In genomic region chr19:40147693-40148347, GRCh38 we compare ENCODE assay signal across 8 cellular contexts. TPM values are rescaled to one million over a fixed set of nuclear protein-coding genes. Genes with fewer than 3 reads are reported as not detected.
A peak's percentile ranks its signal among the peaks of the same experiment; 100 is the strongest.
DNase-seq lines count a peak whose midpoint lies in the region; ATAC-seq and TF ChIP-seq lines count a peak whose summit lies in the region.

No MANE protein-coding gene starts in this region.

- H3K4ac ChIP-seq in mesenchymal stem cell (ENCODE audit: low read depth in 1 of 2, low read length in 2 of 2): no peak overlapping the region

- H3K18ac ChIP-seq in mesenchymal stem cell (ENCODE audit: low read depth in 1 of 2, low read length in 2 of 2): peak overlapping the region in 1 of 2 experiments; percentile 60

- TSS peak; percentile 61 for BruUV-seq in Calu3 (replicated peaks; lab: Mats Ljungman, UMichigan)

- H3K4me1 Mint-ChIP-seq in Calu3 (ENCODE audit: low read depth, unreplicated experiment): peaks cover 10% of the 10 kb centered on the region

- H3K9ac ChIP-seq in mesenchymal stem cell (ENCODE audit: low read length): peak overlapping the region; percentile 92

- H2BK120ac ChIP-seq in mesenchymal stem cell (ENCODE audit: low read depth, low read length): no peak overlapping the region

- intact Hi-C loops in Calu3 (cut with micrococcal nuclease; ENCODE audit: unreplicated experiment): no loop called here

- no peak for ATAC-seq in GM21423 (IDR thresholded peaks at IDR 0.05; ENCODE audit: unreplicated experiment)
- ATAC-seq in HG03354 (IDR thresholded peaks at IDR 0.05; ENCODE audit: poor library complexity, severe bottlenecking, unreplicated experiment): no peak

- no peak overlapping the region for H4K91ac ChIP-seq in mesenchymal stem cell (ENCODE audit: low read length)

- no peak overlapping the region for H2AK5ac ChIP-seq in mesenchymal stem cell (ENCODE audit: low read length, severe bottlenecking)

- peaks cover 8% of the 10 kb centered on the region for H3K4me1 ChIP-seq in mesenchymal stem cell (ENCODE audit: control insufficient read depth, insufficient read depth, low read depth, low read length)

- no peak overlapping the region for H3K4me2 ChIP-seq in mesenchymal stem cell (ENCODE audit: low read length, poor library complexity, severe bottlenecking)

- no peaks in the 10 kb centered on the region for H3K9me3 ChIP-seq in mesenchymal stem cell (ENCODE audit: control insufficient read depth, low read length)

- H3K4me3 ChIP-seq in astrocyte of the spinal cord (ENCODE audit: low read depth, low read length) (no peak overlapping the region), mesenchymal stem cell (ENCODE audit: insufficient read depth in 1 of 2, low read depth in 1 of 2, low read length in 2 of 2) (peak overlapping the region in 1 of 2 experiments; percentile 87)

- DNase-seq in Calu3 (peak; percentile 25), M059J (ENCODE audit: low read depth) (peak; percentile 78), astrocyte of the spinal cord (ENCODE audit: low read depth, low spot score) (peak; percentile 70), mesenchymal stem cell (peak; percentile 79), ureter (ENCODE audit: low spot score) (no peak), NCI-H187 treated with DMSO at 0.1 percent for 48 hours (lab: John Stamatoyannopoulos, UW) (no peak)

- CTCF ChIA-PET in Calu3 (lab: Charles Lee): interaction anchor here (0.6 to 1.0 kb wide), 4 partner anchors 27 to 238 kb away, joined by 3 to 5 read pairs (median 4); no protein-coding TSS in a partner anchor

- peak overlapping the region; percentile 86 for H3K27ac Mint-ChIP-seq in Calu3 (ENCODE audit: unreplicated experiment)

- H3K9me3 Mint-ChIP-seq in Calu3 (ENCODE audit: low read depth, unreplicated experiment): no peaks in the 10 kb centered on the region

- WGBS in mesenchymal stem cell: 80% methylated on average over 21 of the region's 21 CpGs

- peak overlapping the region; percentile 82 for H2BK15ac ChIP-seq in mesenchymal stem cell (ENCODE audit: low read depth, poor library complexity, severe bottlenecking)

- H3K14ac ChIP-seq in mesenchymal stem cell (ENCODE audit: low read length in 2 of 2): no peak overlapping the region

- no peak overlapping the region for H4K8ac ChIP-seq in mesenchymal stem cell (ENCODE audit: low read length)

- no peaks in the 10 kb centered on the region for H3K79me1 ChIP-seq in mesenchymal stem cell (replicated peaks; ENCODE audit: low read length, poor library complexity, severe bottlenecking)

- H3K23ac ChIP-seq in mesenchymal stem cell (ENCODE audit: low read length in 2 of 2): no peak overlapping the region

- TF ChIP-seq CTCF in Calu3 (IDR thresholded peaks at IDR 0.05; ENCODE audit: unreplicated experiment): no peak
- TF ChIP-seq CTCF in astrocyte of the spinal cord (IDR thresholded peaks at IDR 0.05; ENCODE audit: low read depth, low read length): no peak

- peak overlapping the region; percentile 18 for H2AFZ ChIP-seq in mesenchymal stem cell (ENCODE audit: low read depth, low read length)

- in situ Hi-C loops in astrocyte of the spinal cord (cut with HindIII; ENCODE audit: low sequenced_read_pairs): no loop called here

- no peaks in the 10 kb centered on the region for H3K36me3 ChIP-seq in mesenchymal stem cell (ENCODE audit: control insufficient read depth in 1 of 2, insufficient read depth in 2 of 2, low read depth in 1 of 2, low read length in 2 of 2)

- H3K27me3 ChIP-seq in mesenchymal stem cell (ENCODE audit: control insufficient read depth in 1 of 2, insufficient read depth in 1 of 2, low read length in 2 of 2): no peaks in the 10 kb centered on the region

- no peak overlapping the region for H3K27ac ChIP-seq in mesenchymal stem cell (ENCODE audit: low read length, poor library complexity, severe bottlenecking)

- H2BK12ac ChIP-seq in mesenchymal stem cell (ENCODE audit: low read length in 2 of 2): peak overlapping the region; percentile 29 to 85

- H3K4me3 Mint-ChIP-seq in Calu3 (ENCODE audit: low read depth, unreplicated experiment): peak overlapping the region; percentile 64

- no peaks in the 10 kb centered on the region for H3K27me3 Mint-ChIP-seq in Calu3 (ENCODE audit: unreplicated experiment)

- no peak overlapping the region for H2BK5ac ChIP-seq in mesenchymal stem cell (ENCODE audit: low read depth, low read length, poor library complexity, severe bottlenecking)

- H3K36me3 Mint-ChIP-seq in Calu3 (ENCODE audit: insufficient read depth, unreplicated experiment): peaks cover 7% of the 10 kb centered on the region

RNA-seq across cellular contexts. Expression of gene MAP3K10, which starts 43.4 kb away (rescaled TPM):
- total RNA-seq in Calu3 (2022): 26.1 and 30.5 TPM in 2 replicates
- total RNA-seq in M059J (2014; rRNA removed; shearing (Covaris generic)): 5.0 and 13.4 TPM in 2 replicates
- 5.2 TPM for polyA plus RNA-seq in mesenchymal stem cell (2013, experiment 1 of 2)
- polyA plus RNA-seq in mesenchymal stem cell (2013, experiment 2 of 2): 4.8 TPM
- total RNA-seq in ureter: 14.4 TPM

RNA-seq across cellular contexts. Expression of gene ZNF780A, which starts 57.1 kb away (rescaled TPM):
- total RNA-seq in Calu3 (2022) (32.6 and 34.2 TPM in 2 replicates), ureter (31.3 TPM)
- total RNA-seq in M059J (2014; rRNA removed; shearing (Covaris generic)): 5.8 and 10.3 TPM in 2 replicates
- polyA plus RNA-seq in mesenchymal stem cell (2013, experiment 1 of 2): 14.6 TPM
- polyA plus RNA-seq in mesenchymal stem cell (2013, experiment 2 of 2): 16.6 TPM

Comparison
In these comparisons a context has a peak if more than half of its experiments do, and no peak if none do; other contexts are left out.
1. DNase-seq: peak in Calu3 (single experiment), M059J (single experiment), astrocyte of the spinal cord (single experiment) and mesenchymal stem cell (single experiment); none in ureter (single experiment) and NCI-H187 treated with DMSO at 0.1 percent for 48 hours (single experiment).